Comparison of ENCODE assay signal across 9 cellular contexts in the genomic region with DNA sequence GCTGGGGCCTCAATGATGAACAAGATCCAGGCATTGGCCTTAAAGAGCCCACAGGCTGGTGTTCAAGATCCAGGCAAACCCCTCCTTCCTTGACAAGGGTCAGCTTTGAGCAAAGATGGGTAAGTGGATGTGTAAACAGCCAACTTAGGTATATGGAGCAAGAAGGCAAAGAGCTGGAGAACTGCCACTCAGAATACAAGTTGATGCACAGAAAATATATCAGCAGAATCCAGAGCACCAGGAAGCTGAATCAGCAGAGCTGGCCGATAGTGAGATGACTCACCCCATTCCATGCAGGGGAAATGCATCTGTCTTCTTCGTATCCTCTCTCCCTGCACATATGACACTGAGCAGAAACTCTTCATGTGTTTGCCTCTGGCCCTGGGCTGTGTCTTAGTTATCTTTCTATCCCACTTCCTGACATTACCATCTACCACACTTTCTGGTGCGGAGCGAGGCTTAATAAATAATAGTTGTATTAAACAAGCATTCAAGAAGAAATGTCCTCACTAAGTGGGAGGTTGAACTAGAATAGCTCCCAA. TPM values are rescaled to one million over a fixed set of nuclear protein-coding genes. Genes with fewer than 3 reads are reported as not detected.
DNase-seq lines count a peak whose midpoint lies in the region; ATAC-seq and TF ChIP-seq lines count a peak whose summit lies in the region.
"Had no signal": no experiment of that assay in that cellular context is flagged by ENCODE, and none has a peak within 500 bp of the region (broad histone marks: within the 10 kb centered on the region; RNA-seq: fewer than 3 reads in every experiment).

No MANE protein-coding gene starts in this region.

- TF ChIP-seq RAD21 in SK-N-SH (IDR thresholded peaks at IDR 0.05; ENCODE audit: low read length) = no peak

- H3K36me3 Mint-ChIP-seq in HFFc6 (ENCODE audit: low read depth) = no peaks in the 10 kb centered on the region; the same call in 1 of the 2 replicates
- peaks cover 0 to 4% of the 10 kb centered on the region in 2 donors for H3K36me3 Mint-ChIP-seq in stimulated activated naive B cell treated with anti-CD40 and anti-IgM and Interleukin-4, amounts not matched to agents 10 μg/mL and 1 μg/mL and 100 μg/mL, for 72 hours

- CTCF ChIA-PET in SK-N-SH (lab: Yijun Ruan, JAX) = interaction anchor here (0.6 to 5.1 kb wide), 14 partner anchors 9 to 689 kb away, joined by 3 to 29 read pairs (median 4); a partner anchor contains a TSS

- H3K4me3 Mint-ChIP-seq in HFFc6 = peak overlapping the region; percentile 44
- no peak overlapping the region for H3K4me3 Mint-ChIP-seq in stimulated activated naive B cell treated with anti-CD40 and anti-IgM and Interleukin-4, amounts not matched to agents 10 μg/mL and 1 μg/mL and 100 μg/mL, for 72 hours
- H3K4me3 Mint-ChIP-seq: activated B cell treated with CpG ODN at 0.5 μM for 24 hours had no signal

- H3K4me1 ChIP-seq in SK-N-SH (ENCODE audit: control insufficient read depth in 1 of 2, insufficient read depth in 2 of 2, low read depth in 1 of 2, low read length in 1 of 2) = peaks cover 27 to 34% of the 10 kb centered on the region in 2 experiments
- H3K4me1 ChIP-seq in smooth muscle cell (ENCODE audit: low read depth) = peaks cover 24% of the 10 kb centered on the region

- H3K4me1 Mint-ChIP-seq in HFFc6 (ENCODE audit: low read depth) = peaks cover 73% of the 10 kb centered on the region
- peaks cover 23 to 34% of the 10 kb centered on the region in 2 donors for H3K4me1 Mint-ChIP-seq in stimulated activated naive B cell treated with anti-CD40 and anti-IgM and Interleukin-4, amounts not matched to agents 10 μg/mL and 1 μg/mL and 100 μg/mL, for 72 hours

- no peaks in the 10 kb centered on the region for H3K9me2 ChIP-seq in SK-N-SH

- 6% methylated on average over 4 of the region's 4 CpGs for WGBS in SK-N-SH (ENCODE audit: low lambda C conversion rate)
- WGBS in smooth muscle cell (ENCODE audit: low lambda C conversion rate) = 2% methylated on average over 4 of the region's 4 CpGs

- TF ChIP-seq CTCF in HFFc6 (IDR thresholded peaks at IDR 0.05) (no peak), SK-N-SH (IDR thresholded peaks at IDR 0.05) (no peak), foreskin fibroblast (IDR thresholded peaks at IDR 0.05; ENCODE audit: low read depth, low read length) (no peak), smooth muscle cell (IDR thresholded peaks at IDR 0.05; ENCODE audit: borderline replicate concordance, insufficient read depth, poor library complexity, severe bottlenecking) (no peak)

- H3K4me2 ChIP-seq in SK-N-SH = peak overlapping the region; percentile 65
- peak overlapping the region; percentile 58 for H3K4me2 ChIP-seq in smooth muscle cell

- H3K9ac ChIP-seq in SK-N-SH (no peak overlapping the region), smooth muscle cell (ENCODE audit: low read depth) (peak overlapping the region; percentile 29)

- H3K9me3 ChIP-seq in SK-N-SH (no peaks in the 10 kb centered on the region), smooth muscle cell (replicated peaks; ENCODE audit: low read depth) (no peaks in the 10 kb centered on the region)
- H3K9me3 ChIP-seq: left lung had no signal

- H4K20me1 ChIP-seq in SK-N-SH (ENCODE audit: insufficient read depth) = no peaks in the 10 kb centered on the region
- no peaks in the 10 kb centered on the region for H4K20me1 ChIP-seq in smooth muscle cell (ENCODE audit: low read depth)

- POLR2A ChIA-PET in SK-N-SH (lab: Yijun Ruan, JAX) = interaction anchor here (0.9 to 1.9 kb wide), 3 partner anchors 57 to 81 kb away, joined by 3 to 8 read pairs (median 3); a partner anchor contains a TSS

- H3K36me3 ChIP-seq in SK-N-SH (replicated peaks in 1 of 2; ENCODE audit: control insufficient read depth in 1 of 2, insufficient read depth in 2 of 2, low read length in 1 of 2) (no peaks in the 10 kb centered on the region), smooth muscle cell (ENCODE audit: low read depth) (no peaks in the 10 kb centered on the region)
- H3K36me3 ChIP-seq: left lung had no signal

- H3K9me3 Mint-ChIP-seq in HFFc6 = no peaks in the 10 kb centered on the region
- H3K9me3 Mint-ChIP-seq in stimulated activated naive B cell treated with anti-CD40 and anti-IgM and Interleukin-4, amounts not matched to agents 10 μg/mL and 1 μg/mL and 100 μg/mL, for 72 hours = no peaks in the 10 kb centered on the region
- H3K9me3 Mint-ChIP-seq: activated B cell treated with CpG ODN at 0.5 μM for 24 hours had no signal

- ATAC-seq in stimulated activated naive B cell treated with anti-CD40 and anti-IgM and Interleukin-4, amounts not matched to agents 10 μg/mL and 1 μg/mL and 100 μg/mL, for 72 hours (replicated peaks) = no peak
- no peak for ATAC-seq in HG03135 (IDR thresholded peaks at IDR 0.05; ENCODE audit: unreplicated experiment)
- ATAC-seq: left lung had no signal

- peak; percentile 96 for TF ChIP-seq EP300 in SK-N-SH (IDR thresholded peaks at IDR 0.05; ENCODE audit: borderline replicate concordance in 1 of 2, low read depth in 1 of 2, low read length in 1 of 2)

- peak; percentile 85 for DNase-seq in HFFc6
- peak; percentile 85 for DNase-seq in SK-N-SH
- peak; percentile 88 to 94 for DNase-seq in foreskin fibroblast
- peak; percentile 12 for DNase-seq in smooth muscle cell (lab: John Stamatoyannopoulos, UW; ENCODE audit: unreplicated experiment)
- DNase-seq in stimulated activated naive B cell treated with anti-CD40 and anti-IgM and Interleukin-4, amounts not matched to agents 10 μg/mL and 1 μg/mL and 100 μg/mL, for 72 hours = no peak
- DNase-seq in stimulated activated CD4-positive, alpha-beta T cell treated with anti-CD3 and anti-CD28 coated beads, Interleukin-2, amount 100 ng/mL, for 48 hours = no peak
- DNase-seq: activated B cell treated with CpG ODN at 0.5 μM for 24 hours had no signal

- H3K4me3 ChIP-seq in SK-N-SH (ENCODE audit: low read depth in 2 of 2, low read length in 1 of 2) = no peak overlapping the region
- H3K4me3 ChIP-seq in foreskin fibroblast (ENCODE audit: low read depth in 1 of 2, low read length in 2 of 2) = no peak overlapping the region
- no peak overlapping the region for H3K4me3 ChIP-seq in smooth muscle cell
- H3K4me3 ChIP-seq: left lung had no signal

- peaks cover 25% of the 10 kb centered on the region for H3F3A ChIP-seq in SK-N-SH (replicated peaks; ENCODE audit: insufficient read depth)
- H3F3A ChIP-seq in smooth muscle cell (ENCODE audit: low read depth) = peaks cover 56% of the 10 kb centered on the region

- H3K27me3 Mint-ChIP-seq in HFFc6 (ENCODE audit: insufficient read depth) = no peaks in the 10 kb centered on the region; the same call in 1 of the 2 replicates
- peaks cover 0 to 4% of the 10 kb centered on the region in 2 donors for H3K27me3 Mint-ChIP-seq in stimulated activated naive B cell treated with anti-CD40 and anti-IgM and Interleukin-4, amounts not matched to agents 10 μg/mL and 1 μg/mL and 100 μg/mL, for 72 hours

- H3K27ac Mint-ChIP-seq in HFFc6 = peak overlapping the region; percentile 64
- H3K27ac Mint-ChIP-seq in stimulated activated naive B cell treated with anti-CD40 and anti-IgM and Interleukin-4, amounts not matched to agents 10 μg/mL and 1 μg/mL and 100 μg/mL, for 72 hours = no peak overlapping the region
- H3K27ac Mint-ChIP-seq: activated B cell treated with CpG ODN at 0.5 μM for 24 hours had no signal

- no peak overlapping the region for H2AFZ ChIP-seq in SK-N-SH (ENCODE audit: low read depth)
- H2AFZ ChIP-seq in smooth muscle cell (ENCODE audit: low read depth) = no peak overlapping the region

- H3K27me3 ChIP-seq in SK-N-SH (ENCODE audit: insufficient read depth) (no peaks in the 10 kb centered on the region), smooth muscle cell (ENCODE audit: low read depth) (no peaks in the 10 kb centered on the region)

- peak overlapping the region; percentile 70 to 95 for H3K27ac ChIP-seq in SK-N-SH (ENCODE audit: low read depth in 2 of 2, low read length in 1 of 2)
- H3K27ac ChIP-seq in smooth muscle cell (ENCODE audit: low read depth) = peak overlapping the region; percentile 86

- H3K79me2 ChIP-seq in SK-N-SH (ENCODE audit: insufficient read depth) = no peaks in the 10 kb centered on the region
- H3K79me2 ChIP-seq in smooth muscle cell (ENCODE audit: low read depth) = no peaks in the 10 kb centered on the region

TF ChIP-seq in SK-N-SH, 30 proteins besides CTCF, POLR2A, EP300 and RAD21 (continues in another document):
- TF ChIP-seq TCF12 (IDR thresholded peaks at IDR 0.05) (peak; percentile 100), TEAD4 (IDR thresholded peaks at IDR 0.05; ENCODE audit: borderline replicate concordance, insufficient read depth) (peak; percentile 97), FOSL2 (IDR thresholded peaks at IDR 0.05; ENCODE audit: borderline replicate concordance, low read depth) (peak; percentile 98), GABPA (IDR thresholded peaks at IDR 0.05; ENCODE audit: low read depth) (peak; percentile 48; the same call in 1 of the 2 replicates), JUND (IDR thresholded peaks at IDR 0.05) (peak; percentile 99)
- TF ChIP-seq, protein P1, sequence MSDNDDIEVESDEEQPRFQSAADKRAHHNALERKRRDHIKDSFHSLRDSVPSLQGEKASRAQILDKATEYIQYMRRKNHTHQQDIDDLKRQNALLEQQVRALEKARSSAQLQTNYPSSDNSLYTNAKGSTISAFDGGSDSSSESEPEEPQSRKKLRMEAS (IDR thresholded peaks at IDR 0.05; ENCODE audit: low read depth) = peak; percentile 85
- TF ChIP-seq, protein P2, sequence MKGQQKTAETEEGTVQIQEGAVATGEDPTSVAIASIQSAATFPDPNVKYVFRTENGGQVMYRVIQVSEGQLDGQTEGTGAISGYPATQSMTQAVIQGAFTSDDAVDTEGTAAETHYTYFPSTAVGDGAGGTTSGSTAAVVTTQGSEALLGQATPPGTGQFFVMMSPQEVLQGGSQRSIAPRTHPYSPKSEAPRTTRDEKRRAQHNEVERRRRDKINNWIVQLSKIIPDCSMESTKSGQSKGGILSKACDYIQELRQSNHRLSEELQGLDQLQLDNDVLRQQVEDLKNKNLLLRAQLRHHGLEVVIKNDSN (IDR thresholded peaks at IDR 0.05; ENCODE audit: borderline replicate concordance, low read depth) = peak; percentile 60
- TF ChIP-seq, protein P3, sequence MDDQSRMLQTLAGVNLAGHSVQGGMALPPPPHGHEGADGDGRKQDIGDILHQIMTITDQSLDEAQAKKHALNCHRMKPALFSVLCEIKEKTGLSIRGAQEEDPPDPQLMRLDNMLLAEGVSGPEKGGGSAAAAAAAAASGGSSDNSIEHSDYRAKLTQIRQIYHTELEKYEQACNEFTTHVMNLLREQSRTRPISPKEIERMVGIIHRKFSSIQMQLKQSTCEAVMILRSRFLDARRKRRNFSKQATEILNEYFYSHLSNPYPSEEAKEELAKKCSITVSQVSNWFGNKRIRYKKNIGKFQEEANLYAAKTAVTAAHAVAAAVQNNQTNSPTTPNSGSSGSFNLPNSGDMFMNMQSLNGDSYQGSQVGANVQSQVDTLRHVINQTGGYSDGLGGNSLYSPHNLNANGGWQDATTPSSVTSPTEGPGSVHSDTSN (IDR thresholded peaks at IDR 0.05) = peak; percentile 98

RNA-seq across cellular contexts. Expression of a gene that starts 57.8 kb away (rescaled TPM):
- 10 to 100 TPM; 23.1 to 27.3 (median 25.3) TPM for total RNA-seq in HFFc6 (2021; fragmentation: NEBNext Ultra II Directional; extraction: Animal tissue kit (Norgen Biotek cat#: 25700))
- polyA plus RNA-seq in SK-N-SH (2012; rRNA removed) (15.0 and 18.4 TPM in 2 replicates), smooth muscle cell (44.8 and 46.7 TPM in 2 replicates)
- polyA plus RNA-seq in SK-N-SH (2012; cell fraction: cytosol; rRNA removed) = 19.4 and 22.0 TPM in 2 replicates
- 5.5 and 8.9 TPM in 2 replicates for polyA plus RNA-seq in SK-N-SH (2012; cell fraction: nucleus; rRNA removed)
- total RNA-seq in smooth muscle cell = 124 and 125 TPM in 2 replicates

Comparison
In these comparisons a context has a peak if more than half of its experiments do, and no peak if none do; other contexts are left out.
1. DNase-seq: peak in HFFc6 (single experiment), SK-N-SH (single experiment), foreskin fibroblast (2 of 2) and smooth muscle cell (single experiment); none in stimulated activated naive B cell treated with anti-CD40 and anti-IgM and Interleukin-4, amounts not matched to agents 10 μg/mL and 1 μg/mL and 100 μg/mL, for 72 hours (single experiment) and stimulated activated CD4-positive, alpha-beta T cell treated with anti-CD3 and anti-CD28 coated beads, Interleukin-2, amount 100 ng/mL, for 48 hours (0 of 2).